Comparison of ENCODE assay signal across 1 cellular context in the genomic region with DNA sequence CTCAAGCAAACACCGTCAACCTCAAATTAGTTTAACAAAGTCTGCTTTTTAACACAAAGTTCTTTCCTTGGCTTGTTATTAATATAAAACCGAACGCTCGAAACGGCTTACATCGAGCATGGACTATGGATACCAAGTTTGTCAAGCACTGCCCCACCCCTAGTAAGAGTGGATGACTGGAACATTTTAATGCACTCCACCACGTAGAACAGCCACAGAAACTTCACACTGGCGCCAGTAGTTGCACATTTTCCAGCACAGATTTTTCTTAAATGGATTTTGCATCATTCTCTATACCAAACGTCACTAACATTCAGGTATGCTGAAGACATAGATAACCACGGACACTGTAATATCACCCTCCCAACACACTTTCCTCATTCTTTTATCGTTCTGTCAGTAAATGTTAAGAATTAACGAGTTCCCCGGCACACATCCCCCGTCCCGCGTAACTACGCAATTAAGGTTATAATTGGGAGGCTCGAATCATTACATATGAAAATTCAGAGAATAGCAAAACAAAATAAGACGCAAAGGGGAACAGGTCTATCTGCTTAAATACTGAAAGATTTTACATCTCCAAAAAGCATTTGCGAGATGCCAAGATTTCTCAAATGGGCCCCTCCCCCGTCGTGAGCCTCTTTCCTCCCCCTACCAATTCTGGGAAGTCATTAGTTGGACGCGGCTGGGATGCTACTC.
TF ChIP-seq lines count a peak whose summit lies in the region.

No MANE protein-coding gene starts in this region.

TF ChIP-seq in SK-N-SH treated with all-trans-retinoic acid at 6 μM for 48 hours, 23 proteins besides CTCF, POLR2A, EP300 and RAD21 (continued from another document):
- no peak for TF ChIP-seq POU6F1 (CRISPR knock-in tag; IDR thresholded peaks at IDR 0.05; ENCODE audit: borderline replicate concordance, low read depth)
- no peak for TF ChIP-seq ISL1 (CRISPR knock-in tag; IDR thresholded peaks at IDR 0.05)
- TF ChIP-seq CREB5 (CRISPR knock-in tag; IDR thresholded peaks at IDR 0.05; ENCODE audit: low read depth): no peak
- no peak for TF ChIP-seq OSR1 (CRISPR knock-in tag; IDR thresholded peaks at IDR 0.05)
